In genomic region chr22:42610211-42610610, GRCh38 we compare ENCODE assay signal across 10 cellular contexts. TPM values are rescaled to one million over a fixed set of nuclear protein-coding genes. Genes with fewer than 3 reads are reported as not detected.
DNase-seq lines count a peak whose midpoint lies in the region; ATAC-seq and TF ChIP-seq lines count a peak whose summit lies in the region.
"Had no signal": no experiment of that assay in that cellular context is flagged by ENCODE, and none has a peak within 500 bp of the region (broad histone marks: within the 10 kb centered on the region; RNA-seq: fewer than 3 reads in every experiment).

No MANE protein-coding gene starts in this region.

- no peak for TF ChIP-seq POLR2A in tibial nerve (IDR thresholded peaks at IDR 0.05)

- TF ChIP-seq EP300 in tibial nerve (IDR thresholded peaks at IDR 0.05), result no peak

- H3K27ac Mint-ChIP-seq in activated naive CD4-positive, alpha-beta T cell treated with anti-CD3 and anti-CD28 coated beads, Interleukin-2, amount 10 ng/mL, durations not matched to agents 7 days and 5 days, result peak overlapping the region; percentile 76
- peak overlapping the region in 1 of 2 donors; percentile 88 for H3K27ac Mint-ChIP-seq in activated naive CD4-positive, alpha-beta T cell treated with anti-CD3 and anti-CD28 coated beads, Interleukin-2, amount 50 U/mL, for 72 hours
- peak overlapping the region; percentile 82 to 99 (median 92) for H3K27ac Mint-ChIP-seq in brain

- H3K27me3 Mint-ChIP-seq in activated naive CD4-positive, alpha-beta T cell treated with anti-CD3 and anti-CD28 coated beads, Interleukin-2, amount 10 ng/mL, durations not matched to agents 7 days and 5 days, result peaks cover 4% of the 10 kb centered on the region
- peaks cover 4% of the 10 kb centered on the region for H3K27me3 Mint-ChIP-seq in brain

- H3K4me3 Mint-ChIP-seq in activated naive CD4-positive, alpha-beta T cell treated with anti-CD3 and anti-CD28 coated beads, Interleukin-2, amount 10 ng/mL, durations not matched to agents 7 days and 5 days, result no peak overlapping the region
- peak overlapping the region; percentile 58 to 79 (median 63) for H3K4me3 Mint-ChIP-seq in brain

- H3K4me1 ChIP-seq in lower lobe of right lung (peaks cover 62% of the 10 kb centered on the region), tibial nerve (peaks cover 0 to 78% (median 44%) of the 10 kb centered on the region in 4 donors), HAP-1 (peaks cover 9% of the 10 kb centered on the region)

- 17 to 67% methylated on average over 2 to 5 of the region's 5 CpGs for WGBS in tibial nerve, 2 donors

- TF ChIP-seq CTCF in brain (conservative IDR thresholded peaks at IDR 0.05), result no peak
- TF ChIP-seq CTCF in lower lobe of right lung (IDR thresholded peaks at IDR 0.05), result no peak
- no peak for TF ChIP-seq CTCF in tibial nerve (IDR thresholded peaks at IDR 0.05)

- in situ Hi-C loops in HAP-1 (cut with MboI; ENCODE audit: low sequenced_read_pairs), result no loop called here

- H3K36me3 Mint-ChIP-seq in activated naive CD4-positive, alpha-beta T cell treated with anti-CD3 and anti-CD28 coated beads, Interleukin-2, amount 10 ng/mL, durations not matched to agents 7 days and 5 days, result peaks cover 36% of the 10 kb centered on the region
- H3K36me3 Mint-ChIP-seq in activated naive CD4-positive, alpha-beta T cell treated with anti-CD3 and anti-CD28 coated beads, Interleukin-2, amount 50 U/mL, for 72 hours, result peaks cover 14 to 33% of the 10 kb centered on the region in 2 donors
- H3K36me3 Mint-ChIP-seq in brain, result peaks cover 59% of the 10 kb centered on the region

- CTCF ChIA-PET in activated naive CD4-positive, alpha-beta T cell treated with anti-CD3 and anti-CD28 coated beads, Interleukin-2, amount 10 ng/mL, durations not matched to agents 7 days and 5 days (lab: Charles Lee), result no interaction called here

- intact Hi-C loops in lower lobe of right lung (cut with DNase I), result no loop called here

- peaks cover 46% of the 10 kb centered on the region for H3K4me1 Mint-ChIP-seq in activated naive CD4-positive, alpha-beta T cell treated with anti-CD3 and anti-CD28 coated beads, Interleukin-2, amount 10 ng/mL, durations not matched to agents 7 days and 5 days
- peaks cover 84% of the 10 kb centered on the region for H3K4me1 Mint-ChIP-seq in brain

- no peak for ATAC-seq in activated naive CD4-positive, alpha-beta T cell treated with anti-CD3 and anti-CD28 coated beads, Interleukin-2, amount 50 U/mL, for 72 hours
- ATAC-seq in lower lobe of right lung (no peak), HG02623 (IDR thresholded peaks at IDR 0.05; ENCODE audit: unreplicated experiment) (no peak), GM18517 (IDR thresholded peaks at IDR 0.05; ENCODE audit: unreplicated experiment) (no peak)

- H3K9me3 ChIP-seq in lower lobe of right lung (no peaks in the 10 kb centered on the region), tibial nerve (no peaks in the 10 kb centered on the region), HAP-1 (no peaks in the 10 kb centered on the region)

- H3K36me3 ChIP-seq in lower lobe of right lung (peaks cover 27% of the 10 kb centered on the region), tibial nerve (peaks cover 0 to 16% (median 4%) of the 10 kb centered on the region in 3 donors), HAP-1 (replicated peaks) (peaks cover 58% of the 10 kb centered on the region)

- H3K27ac ChIP-seq in lower lobe of right lung (peak overlapping the region; percentile 72), tibial nerve (peak overlapping the region in 3 of 4 donors; percentile 22 to 75 (median 75))

- no peaks in the 10 kb centered on the region for H3K9me3 Mint-ChIP-seq in activated naive CD4-positive, alpha-beta T cell treated with anti-CD3 and anti-CD28 coated beads, Interleukin-2, amount 10 ng/mL, durations not matched to agents 7 days and 5 days
- no peaks in the 10 kb centered on the region for H3K9me3 Mint-ChIP-seq in activated naive CD4-positive, alpha-beta T cell treated with anti-CD3 and anti-CD28 coated beads, Interleukin-2, amount 50 U/mL, for 72 hours
- H3K9me3 Mint-ChIP-seq in brain, result peaks cover 0 to 3% (median 2%) of the 10 kb centered on the region in 5 experiments

- DNase-seq in activated naive CD4-positive, alpha-beta T cell treated with anti-CD3 and anti-CD28 coated beads, Interleukin-2, amount 10 ng/mL, durations not matched to agents 7 days and 5 days, result no peak
- no peak for DNase-seq in activated naive CD4-positive, alpha-beta T cell treated with anti-CD3 and anti-CD28 coated beads, Interleukin-2, amount 50 U/mL, for 72 hours (ENCODE audit: low spot score in 2 of 2)
- DNase-seq in lower lobe of right lung (no peak), tibial nerve (ENCODE audit: low spot score in 2 of 2) (no peak), HAP-1 (ENCODE audit: low spot score in 2 of 2) (no peak)
- DNase-seq: NCI-H1694, T-helper 2 cell had no signal

- H3K27me3 ChIP-seq in lower lobe of right lung (ENCODE audit: low read depth) (no peaks in the 10 kb centered on the region), tibial nerve (no peaks in the 10 kb centered on the region), HAP-1 (ENCODE audit: low read depth) (no peaks in the 10 kb centered on the region)

- H3K4me3 ChIP-seq in lower lobe of right lung, result peak overlapping the region; percentile 17
- no peak overlapping the region for H3K4me3 ChIP-seq in tibial nerve
- no peak overlapping the region for H3K4me3 ChIP-seq in HAP-1

RNA-seq across cellular contexts. Expression of gene POLDIP3, which starts 4.5 kb away (rescaled TPM):
- 100 to 1,000 TPM in 1 of 2 donors, 10 to 100 TPM in 1; 71.9 to 126 TPM for total RNA-seq in activated naive CD4-positive, alpha-beta T cell treated with anti-CD3 and anti-CD28 coated beads, Interleukin-2, amount 50 U/mL, for 72 hours
- polyA plus RNA-seq in brain (ENCODE audit: insufficient read depth, low read depth, low replicate concordance), result 114 TPM
- total RNA-seq in lower lobe of right lung, result 75.0 TPM
- 10 to 100 TPM; 47.4 to 49.2 (median 48.5) TPM for total RNA-seq in tibial nerve

RNA-seq across cellular contexts. Expression of gene ATP5MGL, which starts 30.2 kb away (rescaled TPM):
- 1 to 10 TPM in 1 of 2 donors, under 1 TPM in 1; 0.89 to 1.4 TPM for total RNA-seq in activated naive CD4-positive, alpha-beta T cell treated with anti-CD3 and anti-CD28 coated beads, Interleukin-2, amount 50 U/mL, for 72 hours
- not detected for polyA plus RNA-seq in brain (ENCODE audit: insufficient read depth, low read depth, low replicate concordance)
- 1.0 TPM for total RNA-seq in lower lobe of right lung
- 1 to 10 TPM in 1 of 4 donors, not detected in 3; 2.7 TPM for total RNA-seq in tibial nerve

RNA-seq across cellular contexts. Expression of gene CYB5R3, which starts 39.0 kb away (rescaled TPM):
- 10 to 100 TPM; 49.7 to 84.6 TPM for total RNA-seq in activated naive CD4-positive, alpha-beta T cell treated with anti-CD3 and anti-CD28 coated beads, Interleukin-2, amount 50 U/mL, for 72 hours
- polyA plus RNA-seq in brain (ENCODE audit: insufficient read depth, low read depth, low replicate concordance), result 278 TPM
- total RNA-seq in lower lobe of right lung, result 219 TPM
- 100 to 1,000 TPM; 134 to 200 (median 176) TPM for total RNA-seq in tibial nerve

RNA-seq across cellular contexts. Expression of gene SERHL2, which starts 56.5 kb away (rescaled TPM):
- 1 to 10 TPM; 1.2 to 1.9 TPM for total RNA-seq in activated naive CD4-positive, alpha-beta T cell treated with anti-CD3 and anti-CD28 coated beads, Interleukin-2, amount 50 U/mL, for 72 hours
- polyA plus RNA-seq in brain (ENCODE audit: insufficient read depth, low read depth, low replicate concordance), result 2.0 TPM
- total RNA-seq in lower lobe of right lung (1.6 TPM), tibial nerve (10 to 100 TPM in 2 of 4 donors, 1 to 10 TPM in 2; 3.3 to 14.2 (median 10.8) TPM)
